ENCODE assay signal across 23 cellular contexts in genomic region chr1:50517488-50517887, GRCh38.
"Had no signal": no experiment of that assay in that cellular context is flagged by ENCODE, and none has a peak within 500 bp of the region (broad histone marks: within the 10 kb centered on the region; RNA-seq: fewer than 3 reads in every experiment).

No MANE protein-coding gene starts in this region.

- ATAC-seq: effector memory CD8-positive, alpha-beta T cell; foreskin keratinocyte; left colon; left ventricle myocardium superior; naive thymus-derived CD4-positive, alpha-beta T cell; psoas muscle; sciatic nerve; stimulated activated naive B cell treated with anti-CD40 and anti-IgM and Interleukin-4, amounts not matched to agents 10 μg/mL and 1 μg/mL and 100 μg/mL, for 72 hours; stimulated activated naive CD8-positive, alpha-beta T cell treated with anti-CD3 and anti-CD28 coated beads, Interleukin-15, amount 100 ng/mL, for 72 hours; upper lobe of right lung had no signal

- H3K4me3 ChIP-seq: esophagus muscularis mucosa, hepatocyte, lung, psoas muscle, skin epidermis, testis, tibial nerve, upper lobe of right lung, vagina had no signal

- DNase-seq: effector memory CD8-positive, alpha-beta T cell; foreskin keratinocyte; head of caudate nucleus; kidney; left colon; left ventricle myocardium superior; mesenchymal stem cell; naive thymus-derived CD4-positive, alpha-beta T cell; psoas muscle; retina; stimulated activated CD4-positive, alpha-beta T cell treated with anti-CD3 and anti-CD28 coated beads, Interleukin-2, amount 100 ng/mL, for 24 hours; stimulated activated CD4-positive, alpha-beta T cell treated with anti-CD3 and anti-CD28 coated beads, Interleukin-4, amount 100 ng/mL, for 4 hours; stimulated activated naive B cell treated with anti-CD40 and anti-IgM and Interleukin-4, amounts not matched to agents 10 μg/mL and 1 μg/mL and 100 μg/mL, for 72 hours; stimulated activated naive CD8-positive, alpha-beta T cell treated with anti-CD3 and anti-CD28 coated beads, Interleukin-15, amount 100 ng/mL, for 72 hours; testis; upper lobe of right lung had no signal
